Comparison of ENCODE assay signal across 29 cellular contexts in genomic region chr10:96699613-96700012, GRCh38. TPM values are rescaled to one million over a fixed set of nuclear protein-coding genes. Genes with fewer than 3 reads are reported as not detected.
DNase-seq lines count a peak whose midpoint lies in the region; ATAC-seq, FAIRE-seq and TF ChIP-seq lines count a peak whose summit lies in the region.
"Had no signal": no experiment of that assay in that cellular context is flagged by ENCODE, and none has a peak within 500 bp of the region (broad histone marks: within the 10 kb centered on the region; RNA-seq: fewer than 3 reads in every experiment).

No MANE protein-coding gene starts in this region.

- H3K27me3 ChIP-seq in GM06990 (replicated peaks; ENCODE audit: control insufficient read depth, insufficient read depth, low read length): no peaks in the 10 kb centered on the region
- no peaks in the 10 kb centered on the region for H3K27me3 ChIP-seq in neutrophil
- H3K27me3 ChIP-seq: dorsolateral prefrontal cortex, esophagus squamous epithelium, foreskin keratinocyte, sigmoid colon had no signal

- no peaks in the 10 kb centered on the region for H3K27me3 Mint-ChIP-seq in T-helper 17 cell
- H3K27me3 Mint-ChIP-seq: activated naive CD4-positive, alpha-beta T cell treated with anti-CD3 and anti-CD28 coated beads, Interleukin-2, amount 50 U/mL, for 24 hours; naive thymus-derived CD4-positive, alpha-beta T cell had no signal

- no peaks in the 10 kb centered on the region for H3K36me3 ChIP-seq in GM06990 (ENCODE audit: control insufficient read depth, insufficient read depth, low read length)
- peaks cover 7% of the 10 kb centered on the region for H3K36me3 ChIP-seq in neutrophil
- H3K36me3 ChIP-seq: esophagus squamous epithelium, sigmoid colon had no signal

- no peak for ATAC-seq in T-helper 17 cell
- no peak for ATAC-seq in GM21723 (IDR thresholded peaks at IDR 0.05; ENCODE audit: unreplicated experiment)
- ATAC-seq: activated CD8-positive, alpha-beta T cell treated with anti-CD3 and anti-CD28 coated beads, Interleukin-2, amount 10 ng/mL, durations not matched to agents 7 days and 5 days; foreskin keratinocyte; PC-3; Right ventricle myocardium inferior; SK-N-SH treated with all-trans-retinoic acid at 6 μM for 48 hours had no signal

- peaks cover 49 to 60% of the 10 kb centered on the region in 2 experiments for H3K4me1 ChIP-seq in neutrophil (ENCODE audit: control insufficient read depth in 1 of 2, insufficient read depth in 1 of 2, low read depth in 1 of 2, low read length in 1 of 2)
- H3K4me1 ChIP-seq: esophagus squamous epithelium, foreskin keratinocyte, sigmoid colon had no signal

- peak; percentile 82 for FAIRE-seq in GM18507 (lab: Jason Lieb, UNC)

- no peak overlapping the region for H3K27ac Mint-ChIP-seq in T-helper 17 cell
- H3K27ac Mint-ChIP-seq: activated CD8-positive, alpha-beta T cell treated with anti-CD3 and anti-CD28 coated beads, Interleukin-2, amount 10 ng/mL, durations not matched to agents 7 days and 5 days; activated naive CD4-positive, alpha-beta T cell treated with anti-CD3 and anti-CD28 coated beads, Interleukin-2, amount 50 U/mL, for 24 hours; mesothelial cell of epicardium; naive thymus-derived CD4-positive, alpha-beta T cell had no signal

- DNase-seq in GM06990 (ENCODE audit: extremely low read depth, insufficient read length): no peak
- DNase-seq in GM18507 (ENCODE audit: extremely low spot score, insufficient read length, low read depth): no peak
- no peak for DNase-seq in T-helper 17 cell
- no peak for DNase-seq in NCI-H69 (lab: John Stamatoyannopoulos, UW)
- no peak for DNase-seq in NCI-H1930 (lab: John Stamatoyannopoulos, UW)
- no peak for DNase-seq in NCI-H1092 (lab: John Stamatoyannopoulos, UW)
- DNase-seq: activated CD4-positive, alpha-beta T cell treated with anti-CD3 and anti-CD28 coated beads for 4 hours; activated CD8-positive, alpha-beta T cell treated with anti-CD3 and anti-CD28 coated beads, Interleukin-2, amount 10 ng/mL, durations not matched to agents 7 days and 5 days; DMS79; dorsolateral prefrontal cortex; esophagus squamous epithelium; foreskin keratinocyte; GF-D8; HCEC 1CT; head of caudate nucleus; naive thymus-derived CD4-positive, alpha-beta T cell; NCI-H1048; NCI-H1694; NCI-H446 treated with DMSO at 0.1 percent for 48 hours; PC-3; sigmoid colon; stimulated activated CD4-positive, alpha-beta T cell treated with anti-CD3 and anti-CD28 coated beads, Interleukin-4, amount 100 ng/mL, for 24 hours had no signal

- H3K4me3 ChIP-seq in GM06990 (replicated peaks; ENCODE audit: low read depth, low read length) (peak overlapping the region; percentile 61), neutrophil (ENCODE audit: low read depth in 1 of 2, low read length in 1 of 2) (no peak overlapping the region)
- H3K4me3 ChIP-seq: dorsolateral prefrontal cortex, esophagus squamous epithelium, sigmoid colon had no signal

- H3K9me3 ChIP-seq in T-helper 17 cell (ENCODE audit: control insufficient read depth, low read length, poor library complexity, severe bottlenecking) (no peaks in the 10 kb centered on the region), neutrophil (no peaks in the 10 kb centered on the region)
- H3K9me3 ChIP-seq: esophagus squamous epithelium, sigmoid colon had no signal

- TF ChIP-seq CTCF in GM06990 (IDR thresholded peaks at IDR 0.05; ENCODE audit: insufficient read depth, low read length, poor library complexity, severe bottlenecking) (no peak), neutrophil (IDR thresholded peaks at IDR 0.05) (no peak)

- peak overlapping the region; percentile 73 for H3K27ac ChIP-seq in neutrophil
- H3K27ac ChIP-seq: C4-2B, foreskin keratinocyte, sigmoid colon had no signal

- peak overlapping the region; percentile 36 for H3K4me3 Mint-ChIP-seq in T-helper 17 cell
- H3K4me3 Mint-ChIP-seq: activated CD8-positive, alpha-beta T cell treated with anti-CD3 and anti-CD28 coated beads, Interleukin-2, amount 10 ng/mL, durations not matched to agents 7 days and 5 days; activated naive CD4-positive, alpha-beta T cell treated with anti-CD3 and anti-CD28 coated beads, Interleukin-2, amount 50 U/mL, for 24 hours; mesothelial cell of epicardium; naive thymus-derived CD4-positive, alpha-beta T cell had no signal

- peaks cover 6% of the 10 kb centered on the region for H3K4me1 Mint-ChIP-seq in T-helper 17 cell
- H3K4me1 Mint-ChIP-seq: mesothelial cell of epicardium had no signal

- no peaks in the 10 kb centered on the region for H3K36me3 Mint-ChIP-seq in T-helper 17 cell (ENCODE audit: low read depth)
- H3K36me3 Mint-ChIP-seq: activated naive CD4-positive, alpha-beta T cell treated with anti-CD3 and anti-CD28 coated beads, Interleukin-2, amount 50 U/mL, for 24 hours; mesothelial cell of epicardium had no signal

RNA-seq across cellular contexts. Expression of gene PIK3AP1, which starts 20.7 kb away (rescaled TPM):
- total RNA-seq in T-helper 17 cell: 1 to 10 TPM; 1.9 to 5.0 TPM
